In the genomic region with DNA sequence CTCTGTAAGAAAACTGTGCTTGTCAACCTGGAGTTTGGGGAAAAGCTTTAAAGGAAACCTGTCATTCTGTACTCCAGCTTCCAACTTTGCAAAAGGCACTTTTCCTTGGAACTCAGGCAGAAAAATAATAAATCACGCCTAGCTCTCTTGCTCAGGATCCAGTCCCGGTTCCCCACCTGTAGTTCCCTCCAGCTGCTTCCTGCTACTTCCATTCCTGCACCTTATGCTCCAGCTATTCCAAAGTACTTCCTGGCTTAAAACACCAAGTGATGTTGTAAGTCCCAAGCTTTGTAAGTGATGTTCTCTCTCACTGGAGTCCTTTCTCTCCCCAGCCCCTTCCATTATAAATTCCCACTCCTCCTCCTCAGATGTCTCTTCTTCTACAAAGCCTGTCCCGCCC, we compare ENCODE assay signal across 22 cellular contexts.
"Had no signal": no experiment of that assay in that cellular context is flagged by ENCODE, and none has a peak within 500 bp of the region (broad histone marks: within the 10 kb centered on the region; RNA-seq: fewer than 3 reads in every experiment).

No MANE protein-coding gene starts in this region.

- H3K4me3 ChIP-seq: heart left ventricle, mucosa of descending colon, psoas muscle, spleen, tibial artery, upper lobe of left lung, uterus had no signal

- ATAC-seq: heart left ventricle; left lobe of liver; mucosa of descending colon; naive thymus-derived CD8-positive, alpha-beta T cell; psoas muscle; sciatic nerve; stimulated activated memory B cell treated with anti-CD40 and anti-IgM and Interleukin-4, amounts not matched to agents 10 μg/mL and 1 μg/mL and 100 μg/mL, for 72 hours had no signal

- FAIRE-seq: frontal cortex had no signal

- H3K27ac ChIP-seq: heart left ventricle, neutrophil, psoas muscle, spleen, tibial artery, upper lobe of left lung, uterus had no signal

- H3K36me3 ChIP-seq: heart left ventricle, neutrophil, spleen, tibial artery, upper lobe of left lung, uterus had no signal

- H3K27me3 ChIP-seq: heart left ventricle, neutrophil, tibial artery, upper lobe of left lung, uterus had no signal

- DNase-seq: effector CD4-positive, alpha-beta T cell; endodermal cell; heart left ventricle; hippocampal formation; islet precursor cell; mammary epithelial cell; mucosa of descending colon; naive thymus-derived CD8-positive, alpha-beta T cell; psoas muscle; retina; spleen; stimulated activated CD4-positive, alpha-beta T cell treated with anti-CD3 and anti-CD28 coated beads, Interleukin-15, amount 100 ng/mL, for 24 hours; stimulated activated CD4-positive, alpha-beta T cell treated with anti-CD3 and anti-CD28 coated beads, Interleukin-1b, Interleukin-23, amount 100 ng/mL, for 48 hours; stimulated activated CD4-positive, alpha-beta T cell treated with anti-CD3 and anti-CD28 coated beads, Interleukin-4, amount 100 ng/mL, for 24 hours; tibial artery; upper lobe of left lung; uterus had no signal

- H3K4me1 ChIP-seq: heart left ventricle, psoas muscle, spleen, tibial artery, upper lobe of left lung, uterus had no signal

- H3K9me3 ChIP-seq: heart left ventricle, mucosa of descending colon, neutrophil, psoas muscle, spleen, tibial artery, upper lobe of left lung, uterus had no signal
